Comparison of ENCODE assay signal across 10 cellular contexts in genomic region chr9:21153688-21154608, GRCh38. TPM values are rescaled to one million over a fixed set of nuclear protein-coding genes. Genes with fewer than 3 reads are reported as not detected.
DNase-seq lines count a peak whose midpoint lies in the region; ATAC-seq and TF ChIP-seq lines count a peak whose summit lies in the region.
"Had no signal": no experiment of that assay in that cellular context is flagged by ENCODE, and none has a peak within 500 bp of the region (broad histone marks: within the 10 kb centered on the region; RNA-seq: fewer than 3 reads in every experiment).

No MANE protein-coding gene starts in this region.

- ATAC-seq in GM18508 (IDR thresholded peaks at IDR 0.05; ENCODE audit: insufficient read depth, unreplicated experiment), result peak; percentile 69
- ATAC-seq in HG02840 (IDR thresholded peaks at IDR 0.05; ENCODE audit: low FRiP score, unreplicated experiment), result peak; percentile 77

- H3K4me1 Mint-ChIP-seq in chondrocyte (ENCODE audit: low read depth) (peaks cover 7% of the 10 kb centered on the region), nephron progenitor cell (peaks cover 11% of the 10 kb centered on the region)

- H3K4me3 Mint-ChIP-seq in chondrocyte (ENCODE audit: unreplicated experiment) (no peak overlapping the region), nephron progenitor cell (no peak overlapping the region)
- H3K4me3 Mint-ChIP-seq: dendritic cell treated with granulocyte-macrophage colony-stimulating factor and Interleukin-4, amounts not matched to agents 40 ng/mL and 50 ng/mL, for 4 days had no signal

- H3K4me1 ChIP-seq in BE2C, result no peaks in the 10 kb centered on the region
- H3K4me1 ChIP-seq: HAP-1 had no signal

- H3K36me3 ChIP-seq in BE2C, result no peaks in the 10 kb centered on the region
- H3K36me3 ChIP-seq: HAP-1 had no signal

- no peak for DNase-seq in BE2C
- peak; percentile 14 to 52 for DNase-seq in NCI-H2081 (lab: John Stamatoyannopoulos, UW)
- no peak for DNase-seq in chondrocyte (ENCODE audit: low spot score)
- peak; percentile 8 for DNase-seq in nephron progenitor cell
- DNase-seq in NOMO-1 treated with DMSO at 0.1 percent for 48 hours (lab: John Stamatoyannopoulos, UW; ENCODE audit: unreplicated experiment), result no peak
- no peak for DNase-seq in ureter (ENCODE audit: low spot score)

- H3K27me3 ChIP-seq in BE2C, result no peaks in the 10 kb centered on the region

- H3K4me3 ChIP-seq in BE2C (ENCODE audit: low read depth, low read length), result no peak overlapping the region
- H3K4me3 ChIP-seq: HAP-1 had no signal

- H3K9me3 Mint-ChIP-seq in chondrocyte (ENCODE audit: low read depth) (peaks cover 3% of the 10 kb centered on the region), nephron progenitor cell (peaks cover 6% of the 10 kb centered on the region)

- H3K27me3 Mint-ChIP-seq in chondrocyte (ENCODE audit: low read depth) (peaks cover 4% of the 10 kb centered on the region), nephron progenitor cell (ENCODE audit: low read depth, poor library complexity) (peaks cover 3% of the 10 kb centered on the region)

- TF ChIP-seq CTCF in BE2C (IDR thresholded peaks at IDR 0.05; ENCODE audit: low read depth, low read length), result peak; percentile 37
- TF ChIP-seq CTCF in chondrocyte (IDR thresholded peaks at IDR 0.05), result peak; percentile 53
- no peak for TF ChIP-seq CTCF in nephron progenitor cell (IDR thresholded peaks at IDR 0.05)

- H3K36me3 Mint-ChIP-seq in chondrocyte (ENCODE audit: low read depth), result no peaks in the 10 kb centered on the region
- no peaks in the 10 kb centered on the region for H3K36me3 Mint-ChIP-seq in nephron progenitor cell (ENCODE audit: low read depth)

- no peaks in the 10 kb centered on the region for H3K9me3 ChIP-seq in BE2C
- H3K9me3 ChIP-seq: HAP-1 had no signal

- H3K27ac Mint-ChIP-seq in chondrocyte (ENCODE audit: unreplicated experiment) (no peak overlapping the region), nephron progenitor cell (no peak overlapping the region)
- H3K27ac Mint-ChIP-seq: dendritic cell treated with granulocyte-macrophage colony-stimulating factor and Interleukin-4, amounts not matched to agents 40 ng/mL and 50 ng/mL, for 4 days had no signal

RNA-seq across cellular contexts. Expression of gene IFNW1, which starts 12.3 kb away (rescaled TPM):
- polyA plus RNA-seq in BE2C (2012; ENCODE audit: insufficient read depth, insufficient read length, low read depth), result not detected
- total RNA-seq in chondrocyte (not detected in 3 replicates), ureter (not detected)

RNA-seq across cellular contexts. Expression of gene IFNA21, which starts 12.5 kb away (rescaled TPM):
- polyA plus RNA-seq in BE2C (2012; ENCODE audit: insufficient read depth, insufficient read length, low read depth), result not detected
- total RNA-seq in chondrocyte (not detected in 3 replicates), ureter (not detected)

RNA-seq across cellular contexts. Expression of gene IFNA4, which starts 33.4 kb away (rescaled TPM):
- not detected for polyA plus RNA-seq in BE2C (2012; ENCODE audit: insufficient read depth, insufficient read length, low read depth)
- total RNA-seq in chondrocyte, result not detected in 3 replicates
- total RNA-seq in ureter, result not detected

RNA-seq across cellular contexts. Expression of gene IFNA7, which starts 48.1 kb away (rescaled TPM):
- polyA plus RNA-seq in BE2C (2012; ENCODE audit: insufficient read depth, insufficient read length, low read depth), result not detected
- total RNA-seq in chondrocyte (not detected in 3 replicates), ureter (not detected)

RNA-seq across cellular contexts. Expression of gene IFNA10, which starts 53.0 kb away (rescaled TPM):
- polyA plus RNA-seq in BE2C (2012; ENCODE audit: insufficient read depth, insufficient read length, low read depth), result not detected
- total RNA-seq in chondrocyte (not detected in 3 replicates), ureter (not detected)

Comparison
In these comparisons a context has a peak if more than half of its experiments do, and no peak if none do; other contexts are left out.
1. DNase-seq: peak in NCI-H2081 (2 of 2) and nephron progenitor cell (single experiment); none in BE2C (single experiment), chondrocyte (single experiment), NOMO-1 treated with DMSO at 0.1 percent for 48 hours (single experiment) and ureter (single experiment).